Comparison of ENCODE assay signal across 8 cellular contexts in the genomic region with DNA sequence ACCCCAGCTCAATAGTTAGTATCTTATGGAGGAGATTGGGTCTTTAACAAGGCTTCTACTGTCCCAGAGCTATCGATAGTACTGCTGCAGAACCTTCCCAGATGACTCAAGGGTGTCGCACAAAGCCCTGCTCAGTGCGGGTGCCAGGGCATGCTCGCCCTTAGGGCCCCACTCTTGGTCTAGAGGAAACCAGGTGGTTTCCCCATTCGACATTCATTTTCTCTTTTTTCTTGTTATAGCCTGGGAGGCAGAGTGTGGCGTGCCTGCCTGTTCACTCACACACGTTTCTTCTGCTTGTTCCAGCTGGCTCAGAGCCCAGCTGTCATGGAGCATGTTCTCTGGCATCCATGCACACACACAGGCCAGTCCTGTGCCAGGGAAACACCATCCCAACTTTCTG.
DNase-seq lines count a peak whose midpoint lies in the region; ATAC-seq and TF ChIP-seq lines count a peak whose summit lies in the region.

No MANE protein-coding gene starts in this region.

- TF ChIP-seq CTCF in LNCaP clone FGC (IDR thresholded peaks at IDR 0.05; ENCODE audit: control insufficient read depth, extremely low read depth, insufficient read depth) (no peak), osteocyte (IDR thresholded peaks at IDR 0.05) (no peak)

- peaks cover 0 to 5% of the 10 kb centered on the region in 2 donors for H3K27me3 Mint-ChIP-seq in effector memory CD8-positive, alpha-beta T cell
- peaks cover 8% of the 10 kb centered on the region for H3K27me3 Mint-ChIP-seq in osteocyte (ENCODE audit: unreplicated experiment)

- no peaks in the 10 kb centered on the region for H3K36me3 Mint-ChIP-seq in effector memory CD8-positive, alpha-beta T cell (ENCODE audit: insufficient read depth)
- no peaks in the 10 kb centered on the region for H3K36me3 Mint-ChIP-seq in osteocyte (ENCODE audit: unreplicated experiment)

- peak; percentile 33 for ATAC-seq in GM19468 (IDR thresholded peaks at IDR 0.05; ENCODE audit: extremely low read depth, unreplicated experiment)
- ATAC-seq in effector memory CD8-positive, alpha-beta T cell (replicated peaks) = peak; percentile 31

- H3K4me3 ChIP-seq in LNCaP clone FGC (ENCODE audit: low read depth, low read length) = no peak overlapping the region

- H3K27ac Mint-ChIP-seq in effector memory CD8-positive, alpha-beta T cell = peak overlapping the region; percentile 1 to 4
- H3K27ac Mint-ChIP-seq in osteocyte (ENCODE audit: unreplicated experiment) = no peak overlapping the region

- no peaks in the 10 kb centered on the region for H3K9me3 Mint-ChIP-seq in effector memory CD8-positive, alpha-beta T cell
- no peaks in the 10 kb centered on the region for H3K9me3 Mint-ChIP-seq in osteocyte (ENCODE audit: unreplicated experiment)

- no peak overlapping the region for H3K4me3 Mint-ChIP-seq in effector memory CD8-positive, alpha-beta T cell
- H3K4me3 Mint-ChIP-seq in osteocyte (ENCODE audit: unreplicated experiment) = no peak overlapping the region

- DNase-seq in DMS79 treated with DMSO at 0.1 percent for 48 hours (lab: John Stamatoyannopoulos, UW) (peak; percentile 31), LNCaP clone FGC (ENCODE audit: low read depth) (peak; percentile 36), osteocyte (ENCODE audit: extremely low spot score, unreplicated experiment) (no peak), NCI-H226 (no peak), iPS-NIHi7 (ENCODE audit: extremely low spot score) (no peak), LoVo (ENCODE audit: low spot score) (no peak)
- DNase-seq in effector memory CD8-positive, alpha-beta T cell = no peak

- peaks cover 0 to 6% of the 10 kb centered on the region in 2 donors for H3K4me1 Mint-ChIP-seq in effector memory CD8-positive, alpha-beta T cell (ENCODE audit: low read depth in 2 of 2)
- peaks cover 12% of the 10 kb centered on the region for H3K4me1 Mint-ChIP-seq in osteocyte (ENCODE audit: unreplicated experiment)

Comparison
In these comparisons a context has a peak if more than half of its experiments do, and no peak if none do; other contexts are left out.
1. DNase-seq: peak in DMS79 treated with DMSO at 0.1 percent for 48 hours (single experiment) and LNCaP clone FGC (single experiment); none in effector memory CD8-positive, alpha-beta T cell (0 of 3), osteocyte (single experiment), NCI-H226 (single experiment), iPS-NIHi7 (single experiment) and LoVo (single experiment).